16 cellular contexts compared by ENCODE assay signal in genomic region chr12:88310069-88310468, GRCh38.
DNase-seq lines count a peak whose midpoint lies in the region; TF ChIP-seq lines count a peak whose summit lies in the region.
"Had no signal": no experiment of that assay in that cellular context is flagged by ENCODE, and none has a peak within 500 bp of the region (broad histone marks: within the 10 kb centered on the region; RNA-seq: fewer than 3 reads in every experiment).

No MANE protein-coding gene starts in this region.

- H3K36me3 ChIP-seq in ACC112 (ENCODE audit: insufficient read depth, low read length) = no peaks in the 10 kb centered on the region

- H3K27me3 ChIP-seq in ACC112 (ENCODE audit: insufficient read depth, low read length) = no peaks in the 10 kb centered on the region
- H3K27me3 ChIP-seq: dorsolateral prefrontal cortex had no signal

- POLR2A ChIA-PET in activated CD4-positive, alpha-beta memory T cell treated with anti-CD3 and anti-CD28 coated beads for 36 hours (lab: Charles Lee) = no interaction called here

- H3K9me3 Mint-ChIP-seq in activated CD4-positive, alpha-beta memory T cell treated with anti-CD3 and anti-CD28 coated beads for 36 hours = no peaks in the 10 kb centered on the region
- H3K9me3 Mint-ChIP-seq: activated naive CD8-positive, alpha-beta T cell treated with anti-CD3 and anti-CD28 coated beads for 36 hours had no signal

- TF ChIP-seq CTCF in choroid plexus epithelial cell (conservative IDR thresholded peaks at IDR 0.05; ENCODE audit: low read depth, low read length) = no peak

- CTCF ChIA-PET in activated CD4-positive, alpha-beta memory T cell treated with anti-CD3 and anti-CD28 coated beads for 36 hours (lab: Charles Lee) = no interaction called here

- H3K4me3 Mint-ChIP-seq in activated CD4-positive, alpha-beta memory T cell treated with anti-CD3 and anti-CD28 coated beads for 36 hours = no peak overlapping the region
- H3K4me3 Mint-ChIP-seq: activated naive CD8-positive, alpha-beta T cell treated with anti-CD3 and anti-CD28 coated beads for 36 hours had no signal

- DNase-seq in HT1080 (ENCODE audit: low read depth) = peak; percentile 48
- DNase-seq in choroid plexus epithelial cell (ENCODE audit: low read depth) = peak; percentile 88
- DNase-seq in hepatic stellate cell (ENCODE audit: low spot score) = peak; percentile 13
- no peak for DNase-seq in COLO829 (ENCODE audit: low spot score)
- no peak for DNase-seq in RPMI8226
- DNase-seq in glomerular visceral epithelial cell (ENCODE audit: extremely low spot score) = no peak
- DNase-seq in activated CD4-positive, alpha-beta memory T cell treated with anti-CD3 and anti-CD28 coated beads for 36 hours = no peak
- DNase-seq: activated CD4-positive, CD25-positive, alpha-beta regulatory T cell; activated naive CD8-positive, alpha-beta T cell treated with anti-CD3 and anti-CD28 coated beads for 36 hours; dorsolateral prefrontal cortex; hypothalamus; KG1; stimulated activated naive CD4-positive, alpha-beta T cell treated with Interleukin-2 at 50 U/mL for 16 hours had no signal

- no peak overlapping the region for H2AFZ ChIP-seq in ACC112 (ENCODE audit: low read length, unreplicated experiment)
- H2AFZ ChIP-seq: parathyroid adenoma had no signal

- peaks cover 9% of the 10 kb centered on the region for H3K4me1 Mint-ChIP-seq in activated CD4-positive, alpha-beta memory T cell treated with anti-CD3 and anti-CD28 coated beads for 36 hours (ENCODE audit: low read depth)
- H3K4me1 Mint-ChIP-seq: activated naive CD8-positive, alpha-beta T cell treated with anti-CD3 and anti-CD28 coated beads for 36 hours had no signal

- peaks cover 76% of the 10 kb centered on the region for H3K4me1 ChIP-seq in ACC112 (ENCODE audit: control insufficient read depth, insufficient read depth, low read length, unreplicated experiment)
- H3K4me1 ChIP-seq: parathyroid adenoma had no signal

- H3K4me3 ChIP-seq in ACC112 (ENCODE audit: low read depth, low read length) (peak overlapping the region; percentile 12; the same call in 1 of the 2 replicates), choroid plexus epithelial cell (ENCODE audit: low read depth, low read length) (no peak overlapping the region)
- H3K4me3 ChIP-seq: dorsolateral prefrontal cortex, lung had no signal

- no peak overlapping the region for H3K27ac Mint-ChIP-seq in activated CD4-positive, alpha-beta memory T cell treated with anti-CD3 and anti-CD28 coated beads for 36 hours
- H3K27ac Mint-ChIP-seq: activated naive CD8-positive, alpha-beta T cell treated with anti-CD3 and anti-CD28 coated beads for 36 hours had no signal

- intact Hi-C loops in activated CD4-positive, alpha-beta memory T cell treated with anti-CD3 and anti-CD28 coated beads for 36 hours (cut with micrococcal nuclease) = no loop called here

- H3K27me3 Mint-ChIP-seq in activated CD4-positive, alpha-beta memory T cell treated with anti-CD3 and anti-CD28 coated beads for 36 hours = no peaks in the 10 kb centered on the region

- no peaks in the 10 kb centered on the region for H3K79me2 ChIP-seq in ACC112 (ENCODE audit: control insufficient read depth, insufficient read depth, low read length, unreplicated experiment)
- H3K79me2 ChIP-seq: parathyroid adenoma had no signal

- peak overlapping the region; percentile 98 for H3K27ac ChIP-seq in ACC112 (ENCODE audit: low read depth, low read length)
- H3K27ac ChIP-seq: parathyroid adenoma had no signal

- no peaks in the 10 kb centered on the region for H3K36me3 Mint-ChIP-seq in activated CD4-positive, alpha-beta memory T cell treated with anti-CD3 and anti-CD28 coated beads for 36 hours
- H3K36me3 Mint-ChIP-seq: activated naive CD8-positive, alpha-beta T cell treated with anti-CD3 and anti-CD28 coated beads for 36 hours had no signal

Comparison
In these comparisons a context has a peak if more than half of its experiments do, and no peak if none do; other contexts are left out.
1. DNase-seq: peak in HT1080 (single experiment), choroid plexus epithelial cell (single experiment) and hepatic stellate cell (single experiment); none in COLO829 (single experiment), RPMI8226 (single experiment), glomerular visceral epithelial cell (single experiment) and activated CD4-positive, alpha-beta memory T cell treated with anti-CD3 and anti-CD28 coated beads for 36 hours (single experiment).